31 cellular contexts compared by ENCODE assay signal in the genomic region with DNA sequence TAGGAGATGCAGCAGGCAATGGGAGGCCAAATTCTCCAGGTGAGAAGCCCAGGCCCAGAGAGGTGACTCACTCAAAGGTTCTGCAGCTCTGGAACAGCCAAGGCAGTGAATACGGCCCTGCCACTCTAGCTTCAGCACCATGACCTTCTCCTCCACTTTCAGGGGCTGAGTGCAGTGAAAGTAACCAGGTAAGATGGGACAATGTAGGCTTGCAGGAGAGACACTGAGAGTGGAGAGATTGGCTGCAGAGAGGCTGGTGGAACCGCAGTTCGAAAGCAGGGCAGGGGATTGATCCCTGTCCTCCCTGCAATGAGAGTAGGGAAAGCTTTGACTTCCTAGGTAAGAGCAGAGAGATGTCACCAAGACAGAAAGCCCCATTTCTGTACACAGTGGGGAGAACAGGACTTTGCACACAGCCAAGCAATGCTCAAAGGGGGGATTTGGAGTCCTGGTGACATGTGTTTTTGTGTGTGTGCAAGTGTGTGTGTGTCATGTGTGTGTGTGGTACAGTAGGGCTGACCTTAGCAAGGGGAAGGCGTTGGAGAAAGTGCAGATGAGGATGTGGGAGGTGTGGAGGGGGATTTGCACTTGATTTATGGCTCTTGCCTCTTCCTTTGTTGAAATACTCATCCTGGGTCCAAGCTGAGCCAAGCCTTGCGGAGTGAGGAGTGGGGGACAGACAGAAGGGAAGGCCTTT. TPM values are rescaled to one million over a fixed set of nuclear protein-coding genes. Genes with fewer than 3 reads are reported as not detected.
"Had no signal": no experiment of that assay in that cellular context is flagged by ENCODE, and none has a peak within 500 bp of the region (broad histone marks: within the 10 kb centered on the region; RNA-seq: fewer than 3 reads in every experiment).

No MANE protein-coding gene starts in this region.

- H3K36me3 ChIP-seq: gastrocnemius medialis, left lung, stomach, thyroid gland had no signal

- H3K79me2 ChIP-seq: parathyroid adenoma had no signal

- H3K4me1 Mint-ChIP-seq: mesothelial cell of epicardium, naive B cell, neural crest cell had no signal

- H3K4me3 Mint-ChIP-seq: mesothelial cell of epicardium; naive B cell; natural killer cell treated with Interleukin-12 subunit alpha and Interleukin-12 subunit beta and Interleukin-15 and Interleukin-18, amount 100 ng/mL, for 72 hours; neural crest cell; type B pancreatic cell had no signal

- H3K9ac ChIP-seq: parathyroid adenoma had no signal

- ATAC-seq: esophagus mucosa; gastrocnemius medialis; left lung; mucosa of descending colon; natural killer cell treated with Interleukin-12 subunit alpha and Interleukin-12 subunit beta and Interleukin-15 and Interleukin-18, amount 100 ng/mL, for 72 hours; sciatic nerve had no signal

- H3K36me3 Mint-ChIP-seq: mesothelial cell of epicardium; naive B cell; natural killer cell treated with Interleukin-12 subunit alpha and Interleukin-12 subunit beta and Interleukin-15 and Interleukin-18, amount 100 ng/mL, for 72 hours; type B pancreatic cell had no signal

- H3K4me2 ChIP-seq: smooth muscle cell had no signal

- H3K27ac Mint-ChIP-seq: mesothelial cell of epicardium; natural killer cell treated with Interleukin-12 subunit alpha and Interleukin-12 subunit beta and Interleukin-15 and Interleukin-18, amount 100 ng/mL, for 72 hours; progenitor cell of endocrine pancreas; type B pancreatic cell had no signal

- H3K4me3 ChIP-seq: dorsolateral prefrontal cortex, gastrocnemius medialis, left lung, mucosa of descending colon, smooth muscle cell, stomach, thyroid gland had no signal

- H3K4me1 ChIP-seq: gastrocnemius medialis, left lung, parathyroid adenoma, stomach, thyroid gland had no signal

- H3K27me3 ChIP-seq: dorsolateral prefrontal cortex, gastrocnemius medialis, left lung, stomach, thyroid gland had no signal

- DNase-seq: dorsolateral prefrontal cortex; effector CD4-positive, alpha-beta T cell; foreskin fibroblast; gastrocnemius medialis; head of caudate nucleus; kidney; left lung; mesenchymal stem cell; mucosa of descending colon; naive B cell; stimulated activated CD4-positive, alpha-beta T cell treated with anti-CD3 and anti-CD28 coated beads, Interleukin-12 subunit alpha, Interleukin-12 subunit beta, amount 100 ng/mL, for 4 hours; stimulated activated CD4-positive, alpha-beta T cell treated with anti-CD3 and anti-CD28 coated beads, Interleukin-1b, Interleukin-23, amount 100 ng/mL, for 48 hours; stimulated activated CD4-positive, alpha-beta T cell treated with anti-CD3 and anti-CD28 coated beads, Interleukin-4, amount 100 ng/mL, for 1 hour; stimulated activated CD8-positive, alpha-beta memory T cell treated with anti-CD3 and anti-CD28 coated beads, Interleukin-4, amount 100 ng/mL, for 48 hours; stimulated activated naive CD4-positive, alpha-beta T cell treated with Interleukin-2 at 50 U/mL for 16 hours; stomach; thyroid gland had no signal

- H2AFZ ChIP-seq: parathyroid adenoma had no signal

- FAIRE-seq: colon, kidney had no signal

- H3K9me3 Mint-ChIP-seq: natural killer cell treated with Interleukin-12 subunit alpha and Interleukin-12 subunit beta and Interleukin-15 and Interleukin-18, amount 100 ng/mL, for 72 hours; neural crest cell; type B pancreatic cell had no signal

- H3K27me3 Mint-ChIP-seq: natural killer cell treated with Interleukin-12 subunit alpha and Interleukin-12 subunit beta and Interleukin-15 and Interleukin-18, amount 100 ng/mL, for 72 hours had no signal

- H3K27ac ChIP-seq: dorsolateral prefrontal cortex, epithelial cell of prostate, gastrocnemius medialis, left lung, parathyroid adenoma, stomach, thyroid gland had no signal

- H3K9me3 ChIP-seq: gastrocnemius medialis, left lung, mucosa of descending colon, stomach, thyroid gland had no signal

RNA-seq across cellular contexts. Expression of a gene that starts 12.7 kb away (rescaled TPM):
- total RNA-seq: esophagus mucosa, gastrocnemius medialis, glomerular endothelial cell, neural crest cell, sciatic nerve, subcutaneous adipose tissue, temporal lobe, thyroid gland had no signal
